In genomic region chr14:35167496-35167895, GRCh38 we compare ENCODE assay signal across 8 cellular contexts.
"Had no signal": no experiment of that assay in that cellular context is flagged by ENCODE, and none has a peak within 500 bp of the region (broad histone marks: within the 10 kb centered on the region; RNA-seq: fewer than 3 reads in every experiment).

No MANE protein-coding gene starts in this region.

- H3K9me3 Mint-ChIP-seq: GM23338, H9 had no signal

- H3K4me1 Mint-ChIP-seq: GM23338, H9 had no signal

- DNase-seq: H9, HCEC 1CT, IMR-90 had no signal

- H3K4me3 Mint-ChIP-seq: GM23338, H9 had no signal

- ATAC-seq: GM23338, K562 had no signal

- H3K27ac Mint-ChIP-seq: GM23338, H9 had no signal

- FAIRE-seq: H1, H54, HTR-8/SVneo, K562 had no signal

- H3K4me3 ChIP-seq: GM23338, K562 had no signal
